In genomic region chr11:32890843-32891656, GRCh38 we compare ENCODE assay signal across 11 cellular contexts. TPM values are rescaled to one million over a fixed set of nuclear protein-coding genes. Genes with fewer than 3 reads are reported as not detected.
DNase-seq lines count a peak whose midpoint lies in the region; ATAC-seq and TF ChIP-seq lines count a peak whose summit lies in the region.
"Had no signal": no experiment of that assay in that cellular context is flagged by ENCODE, and none has a peak within 500 bp of the region (broad histone marks: within the 10 kb centered on the region; RNA-seq: fewer than 3 reads in every experiment).

No MANE protein-coding gene starts in this region.

- H3K36me3 Mint-ChIP-seq in activated naive CD4-positive, alpha-beta T cell treated with anti-CD3 and anti-CD28 coated beads, Interleukin-2, amount 50 U/mL, for 24 hours = no peaks in the 10 kb centered on the region
- H3K36me3 Mint-ChIP-seq in endothelial cell (ENCODE audit: low read depth, unreplicated experiment) = peaks cover 16% of the 10 kb centered on the region
- H3K36me3 Mint-ChIP-seq in stimulated activated memory B cell treated with anti-CD40 and anti-IgM and Interleukin-4, amounts not matched to agents 10 μg/mL and 1 μg/mL and 100 μg/mL, for 72 hours = no peaks in the 10 kb centered on the region

- no peak for TF ChIP-seq POLR2A in gastroesophageal sphincter (IDR thresholded peaks at IDR 0.05)

- TF ChIP-seq CTCF in endothelial cell (IDR thresholded peaks at IDR 0.05; ENCODE audit: unreplicated experiment) (no peak), gastroesophageal sphincter (IDR thresholded peaks at IDR 0.05) (no peak)

- H3K9me3 ChIP-seq in gastroesophageal sphincter = no peaks in the 10 kb centered on the region
- H3K9me3 ChIP-seq: sigmoid colon had no signal

- no peak for TF ChIP-seq EP300 in gastroesophageal sphincter (IDR thresholded peaks at IDR 0.05)

- no peak for ATAC-seq in stimulated activated memory B cell treated with anti-CD40 and anti-IgM and Interleukin-4, amounts not matched to agents 10 μg/mL and 1 μg/mL and 100 μg/mL, for 72 hours
- ATAC-seq in gastroesophageal sphincter (no peak), GM21390 (IDR thresholded peaks at IDR 0.05; ENCODE audit: unreplicated experiment) (no peak)
- ATAC-seq: activated CD8-positive, alpha-beta T cell treated with anti-CD3 and anti-CD28 coated beads for 36 hours had no signal

- peaks cover 0 to 31% (median 0%) of the 10 kb centered on the region in 3 donors for H3K4me1 ChIP-seq in gastroesophageal sphincter

- H3K27ac Mint-ChIP-seq in activated naive CD4-positive, alpha-beta T cell treated with anti-CD3 and anti-CD28 coated beads, Interleukin-2, amount 50 U/mL, for 24 hours = peak overlapping the region; percentile 99
- H3K27ac Mint-ChIP-seq in endothelial cell (ENCODE audit: unreplicated experiment) = peak overlapping the region; percentile 96
- H3K27ac Mint-ChIP-seq in stimulated activated memory B cell treated with anti-CD40 and anti-IgM and Interleukin-4, amounts not matched to agents 10 μg/mL and 1 μg/mL and 100 μg/mL, for 72 hours = peak overlapping the region; percentile 98

- H3K4me3 ChIP-seq in gastroesophageal sphincter = no peak overlapping the region

- peaks cover 42% of the 10 kb centered on the region for H3K4me1 Mint-ChIP-seq in activated naive CD4-positive, alpha-beta T cell treated with anti-CD3 and anti-CD28 coated beads, Interleukin-2, amount 50 U/mL, for 24 hours
- H3K4me1 Mint-ChIP-seq in endothelial cell (ENCODE audit: unreplicated experiment) = peaks cover 25% of the 10 kb centered on the region
- H3K4me1 Mint-ChIP-seq in stimulated activated memory B cell treated with anti-CD40 and anti-IgM and Interleukin-4, amounts not matched to agents 10 μg/mL and 1 μg/mL and 100 μg/mL, for 72 hours = peaks cover 33% of the 10 kb centered on the region

- DNase-seq in activated naive CD4-positive, alpha-beta T cell treated with anti-CD3 and anti-CD28 coated beads, Interleukin-2, amount 50 U/mL, for 16 hours = no peak
- DNase-seq in NCI-H748 (lab: John Stamatoyannopoulos, UW; ENCODE audit: unreplicated experiment) (peak; percentile 75), endothelial cell (ENCODE audit: low spot score) (no peak), germinal center (ENCODE audit: low spot score) (no peak)
- DNase-seq: activated CD8-positive, alpha-beta T cell treated with anti-CD3 and anti-CD28 coated beads for 36 hours; HCEC 1CT; sigmoid colon had no signal

- 66 to 68% methylated on average over 11 of the region's 11 CpGs for WGBS in gastroesophageal sphincter (ENCODE audit: low coverage in 1 of 2), 2 donors

- H3K27me3 ChIP-seq in gastroesophageal sphincter = no peaks in the 10 kb centered on the region
- H3K27me3 ChIP-seq: sigmoid colon had no signal

- H3K4me3 Mint-ChIP-seq in activated naive CD4-positive, alpha-beta T cell treated with anti-CD3 and anti-CD28 coated beads, Interleukin-2, amount 50 U/mL, for 24 hours = peak overlapping the region; percentile 93
- peak overlapping the region; percentile 97 for H3K4me3 Mint-ChIP-seq in endothelial cell (ENCODE audit: unreplicated experiment)
- H3K4me3 Mint-ChIP-seq in stimulated activated memory B cell treated with anti-CD40 and anti-IgM and Interleukin-4, amounts not matched to agents 10 μg/mL and 1 μg/mL and 100 μg/mL, for 72 hours = no peak overlapping the region

- no peaks in the 10 kb centered on the region for H3K36me3 ChIP-seq in gastroesophageal sphincter
- H3K36me3 ChIP-seq: sigmoid colon had no signal

- H3K9me3 Mint-ChIP-seq in activated naive CD4-positive, alpha-beta T cell treated with anti-CD3 and anti-CD28 coated beads, Interleukin-2, amount 50 U/mL, for 24 hours = no peaks in the 10 kb centered on the region
- H3K9me3 Mint-ChIP-seq in endothelial cell (ENCODE audit: unreplicated experiment) = no peaks in the 10 kb centered on the region
- H3K9me3 Mint-ChIP-seq in stimulated activated memory B cell treated with anti-CD40 and anti-IgM and Interleukin-4, amounts not matched to agents 10 μg/mL and 1 μg/mL and 100 μg/mL, for 72 hours = no peaks in the 10 kb centered on the region
- H3K9me3 Mint-ChIP-seq: activated CD8-positive, alpha-beta T cell treated with anti-CD3 and anti-CD28 coated beads for 36 hours had no signal

- no peak overlapping the region for H3K27ac ChIP-seq in gastroesophageal sphincter

- H3K27me3 Mint-ChIP-seq in activated naive CD4-positive, alpha-beta T cell treated with anti-CD3 and anti-CD28 coated beads, Interleukin-2, amount 50 U/mL, for 24 hours = no peaks in the 10 kb centered on the region
- peaks cover 2% of the 10 kb centered on the region for H3K27me3 Mint-ChIP-seq in endothelial cell (ENCODE audit: unreplicated experiment)
- H3K27me3 Mint-ChIP-seq in stimulated activated memory B cell treated with anti-CD40 and anti-IgM and Interleukin-4, amounts not matched to agents 10 μg/mL and 1 μg/mL and 100 μg/mL, for 72 hours = no peaks in the 10 kb centered on the region
- H3K27me3 Mint-ChIP-seq: activated CD8-positive, alpha-beta T cell treated with anti-CD3 and anti-CD28 coated beads for 36 hours had no signal

RNA-seq across cellular contexts. Expression of gene QSER1, which starts 1.6 kb away (rescaled TPM):
- total RNA-seq in endothelial cell (ENCODE audit: unreplicated experiment) (57.4 TPM), gastroesophageal sphincter (10 to 100 TPM; 19.8 to 29.0 (median 22.7) TPM)
